Comparison of ENCODE assay signal across 8 cellular contexts in genomic region chr4:73222466-73223257, GRCh38. TPM values are rescaled to one million over a fixed set of nuclear protein-coding genes. Genes with fewer than 3 reads are reported as not detected.
DNase-seq lines count a peak whose midpoint lies in the region; ATAC-seq and TF ChIP-seq lines count a peak whose summit lies in the region.

No MANE protein-coding gene starts in this region.

- H3K9me3 ChIP-seq in esophagus squamous epithelium (no peaks in the 10 kb centered on the region), thoracic aorta (no peaks in the 10 kb centered on the region)

- 2 to 3% methylated on average over 6 of the region's 6 CpGs for WGBS in esophagus squamous epithelium, 2 donors

- no peaks in the 10 kb centered on the region for H3K9me3 Mint-ChIP-seq in natural killer cell

- H3K4me3 Mint-ChIP-seq in natural killer cell: no peak overlapping the region

- peak in 2 of 4 donors; percentile 46 to 49 for TF ChIP-seq POLR2A in esophagus squamous epithelium (IDR thresholded peaks at IDR 0.05)

- peak overlapping the region; percentile 85 to 93 (median 92) for H3K27ac ChIP-seq in esophagus squamous epithelium
- H3K27ac ChIP-seq in thoracic aorta: peak overlapping the region; percentile 63 to 95

- H3K4me3 ChIP-seq in esophagus squamous epithelium (peak overlapping the region; percentile 39 to 72 (median 58)), thoracic aorta (peak overlapping the region; percentile 92)

- peaks cover 17 to 21% of the 10 kb centered on the region in 2 donors for H3K4me1 Mint-ChIP-seq in natural killer cell

- H3K36me3 Mint-ChIP-seq in natural killer cell: no peaks in the 10 kb centered on the region

- no peak overlapping the region for H3K27ac Mint-ChIP-seq in natural killer cell

- H3K36me3 ChIP-seq in esophagus squamous epithelium (no peaks in the 10 kb centered on the region), thoracic aorta (no peaks in the 10 kb centered on the region)

- H3K4me1 ChIP-seq in esophagus squamous epithelium: peaks cover 9 to 45% (median 22%) of the 10 kb centered on the region in 3 donors
- peaks cover 30 to 34% of the 10 kb centered on the region in 2 donors for H3K4me1 ChIP-seq in thoracic aorta (ENCODE audit: control insufficient read depth in 1 of 2, low read depth in 2 of 2)

- ATAC-seq in GM19467 (IDR thresholded peaks at IDR 0.05; ENCODE audit: unreplicated experiment) (peak; percentile 98), HG03575 (IDR thresholded peaks at IDR 0.05; ENCODE audit: extremely low read depth, insufficient number of reproducible peaks, low FRiP score, unreplicated experiment) (peak; percentile 95), natural killer cell (peak; percentile 100), thoracic aorta (ENCODE audit: insufficient number of reproducible peaks, low FRiP score, low read depth) (peak; percentile 100)

- no peak for TF ChIP-seq CTCF in esophagus squamous epithelium (IDR thresholded peaks at IDR 0.05)
- no peak for TF ChIP-seq CTCF in natural killer cell (IDR thresholded peaks at IDR 0.05)
- TF ChIP-seq CTCF in thoracic aorta (IDR thresholded peaks at IDR 0.05): no peak

- intact Hi-C loops in esophagus squamous epithelium (cut with DNase I) (no loop called here), natural killer cell (cut with micrococcal nuclease) (loop anchor here (1.0 kb wide), 1 partner anchor 35 kb away; no protein-coding TSS in a partner anchor)

- H3K27me3 ChIP-seq in esophagus squamous epithelium (no peaks in the 10 kb centered on the region), thoracic aorta (replicated peaks; ENCODE audit: insufficient read depth) (no peaks in the 10 kb centered on the region)

- DNase-seq in DMS153 (lab: John Stamatoyannopoulos, UW) (peak; percentile 90), NCI-H82 (lab: John Stamatoyannopoulos, UW) (peak; percentile 92), esophagus squamous epithelium (lab: John Stamatoyannopoulos, UW) (peak; percentile 2), natural killer cell (peak; percentile 34), thoracic aorta (ENCODE audit: low spot score) (peak; percentile 11)
- peak; percentile 29 for DNase-seq in activated CD8-positive, alpha-beta memory T cell treated with anti-CD3 and anti-CD28 coated beads, Interleukin-2, amount 50 U/mL, for 1 hour (ENCODE audit: extremely low read depth)

- no peaks in the 10 kb centered on the region for H3K27me3 Mint-ChIP-seq in natural killer cell (ENCODE audit: low read depth in 2 of 2)

RNA-seq across cellular contexts. Expression of gene ANKRD17, which starts 35.9 kb away (rescaled TPM):
- total RNA-seq in esophagus squamous epithelium: 10 to 100 TPM; 31.3 to 55.5 (median 47.5) TPM
- total RNA-seq in natural killer cell: 10 to 100 TPM; 51.8 to 70.2 (median 63.0) TPM
- 10 to 100 TPM; 49.3 to 58.8 TPM for total RNA-seq in thoracic aorta

Comparison
In these comparisons a context has a peak if more than half of its experiments do, and no peak if none do; other contexts are left out.
1. Peak in every context shown above with its lines: DNase-seq, ATAC-seq, H3K4me3 ChIP-seq and H3K27ac ChIP-seq.
2. DNase-seq: peak in every context shown above with its lines; median percentile 92 in NCI-H82; 90 in DMS153; 34 in natural killer cell; 29 in activated CD8-positive, alpha-beta memory T cell treated with anti-CD3 and anti-CD28 coated beads, Interleukin-2, amount 50 U/mL, for 1 hour; 11 in thoracic aorta; 2 in esophagus squamous epithelium.